In the genomic region with DNA sequence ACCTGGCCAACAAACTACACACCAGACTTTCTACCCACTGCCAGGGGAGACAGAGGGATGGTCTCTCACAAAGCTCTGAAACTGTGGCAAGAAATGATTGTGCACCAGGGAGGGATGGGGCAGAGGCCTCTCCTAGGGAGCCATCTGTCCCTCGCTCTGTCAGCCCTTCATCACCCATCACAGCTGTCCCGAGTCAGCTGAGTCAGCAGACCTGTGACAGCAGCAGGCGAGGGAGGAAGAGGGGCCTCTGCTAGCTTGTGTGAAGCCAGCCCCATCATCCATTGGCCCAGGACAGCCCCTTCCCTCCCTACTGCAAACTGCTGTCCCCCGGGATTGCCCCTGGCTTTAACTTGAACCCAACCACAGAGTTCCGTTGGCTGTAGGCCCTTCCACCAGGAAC, we compare ENCODE assay signal across 26 cellular contexts. TPM values are rescaled to one million over a fixed set of nuclear protein-coding genes. Genes with fewer than 3 reads are reported as not detected.
A peak's percentile ranks its signal among the peaks of the same experiment; 100 is the strongest.
DNase-seq lines count a peak whose midpoint lies in the region; ATAC-seq, FAIRE-seq and TF ChIP-seq lines count a peak whose summit lies in the region.
"Had no signal": no experiment of that assay in that cellular context is flagged by ENCODE, and none has a peak within 500 bp of the region (broad histone marks: within the 10 kb centered on the region; RNA-seq: fewer than 3 reads in every experiment).

No MANE protein-coding gene starts in this region.

- no TSS peak for BruUV-seq in K562 (replicated peaks; lab: Mats Ljungman, UMichigan)

- H2BK12ac ChIP-seq in neuronal stem cell (ENCODE audit: low read length), result no peak overlapping the region

- no peak overlapping the region for H3K23ac ChIP-seq in neuronal stem cell (ENCODE audit: low read depth, low read length, poor library complexity)

- CTCF ChIA-PET in K562 (lab: Yijun Ruan, JAX; ENCODE audit: low intra/inter-chr PET ratio), result interaction anchor here (0.8 kb wide), 1 partner anchor 129 kb away, joined by 6 read pairs; no protein-coding TSS in a partner anchor
- CTCF ChIA-PET in CD8-positive, alpha-beta T cell (lab: Charles Lee), result interaction anchor here (1.1 to 14.6 kb wide), 3 partner anchors 31 to 129 kb away, joined by 3 to 355 read pairs (median 4); no protein-coding TSS in a partner anchor

- intact Hi-C loops in K562 (cut with micrococcal nuclease), result loop anchor here (5.0 kb wide), 1 partner anchor 179 kb away; a partner anchor contains a TSS
- intact Hi-C loops in CD8-positive, alpha-beta T cell (cut with DNase I, micrococcal nuclease), result no loop called here

- H3K79me1 ChIP-seq in neuronal stem cell (ENCODE audit: low read depth, low read length), result no peaks in the 10 kb centered on the region

- peaks cover 19% of the 10 kb centered on the region for H3K4me1 Mint-ChIP-seq in CD8-positive, alpha-beta T cell (ENCODE audit: low read depth)
- peaks cover 31% of the 10 kb centered on the region for H3K4me1 Mint-ChIP-seq in HFFc6 (ENCODE audit: low read depth)

- POLR2A ChIA-PET in K562 (lab: Yijun Ruan, JAX), result interaction anchor here (1.0 to 63.9 kb wide), 2 partner anchors 18 to 122 kb away, joined by 3 to 1576 read pairs; a partner anchor contains a TSS
- POLR2A ChIA-PET in CD8-positive, alpha-beta T cell (lab: Charles Lee), result interaction anchor here (0.8 kb wide), 1 partner anchor 116 kb away, joined by 4 read pairs; a partner anchor contains a TSS

- H3K4me1 ChIP-seq in K562 (replicated peaks in 1 of 2; ENCODE audit: control insufficient read depth in 2 of 2, insufficient read depth in 2 of 2, low read length in 2 of 2), result peaks cover 56 to 57% of the 10 kb centered on the region in 2 experiments
- peaks cover 10 to 18% of the 10 kb centered on the region in 2 donors for H3K4me1 ChIP-seq in neuronal stem cell (ENCODE audit: control insufficient read depth in 2 of 2, insufficient read depth in 1 of 2, low read depth in 1 of 2, low read length in 2 of 2)
- H3K4me1 ChIP-seq in CD8-positive, alpha-beta T cell (ENCODE audit: insufficient read depth, low read length), result peaks cover 22% of the 10 kb centered on the region

- H3K9me3 Mint-ChIP-seq in CD8-positive, alpha-beta T cell, result no peaks in the 10 kb centered on the region
- no peaks in the 10 kb centered on the region for H3K9me3 Mint-ChIP-seq in HFFc6
- H3K9me3 Mint-ChIP-seq: activated CD4-positive, alpha-beta memory T cell treated with anti-CD3 and anti-CD28 coated beads for 36 hours; activated naive CD8-positive, alpha-beta T cell treated with anti-CD3 and anti-CD28 coated beads for 36 hours had no signal

- ATAC-seq in K562, result no peak
- ATAC-seq in CD8-positive, alpha-beta T cell, result no peak
- ATAC-seq in GM21360 (IDR thresholded peaks at IDR 0.05; ENCODE audit: unreplicated experiment), result no peak
- ATAC-seq: lower lobe of right lung, mucosa of descending colon had no signal

- peak; percentile 90 for DNase-seq in DMS 273 (lab: John Stamatoyannopoulos, UW; ENCODE audit: unreplicated experiment)
- peak; percentile 49 for DNase-seq in NCI-H2171 (lab: John Stamatoyannopoulos, UW)
- peak in 1 of 4 experiments; percentile 72 for DNase-seq in K562 (ENCODE audit: extremely low read depth in 1 of 4, low spot score in 3 of 4)
- DNase-seq in neuronal stem cell (ENCODE audit: low spot score), result no peak
- no peak for DNase-seq in CD8-positive, alpha-beta T cell
- DNase-seq in cerebellum (ENCODE audit: low spot score), result no peak
- DNase-seq in HFFc6, result no peak
- DNase-seq: ACHN; activated CD4-positive, alpha-beta memory T cell treated with anti-CD3 and anti-CD28 coated beads for 36 hours; activated CD4-positive, CD25-positive, alpha-beta regulatory T cell; activated naive CD8-positive, alpha-beta T cell treated with anti-CD3 and anti-CD28 coated beads for 36 hours; C1 segment of cervical spinal cord; central memory CD4-positive, alpha-beta T cell; kidney; lower lobe of right lung; mucosa of descending colon; NCI-H1436; NCI-H69; small intestine; stimulated activated CD4-positive, alpha-beta T cell treated with anti-CD3 and anti-CD28 coated beads, Interleukin-1b, Interleukin-23, amount 100 ng/mL, for 48 hours; T-helper 9 cell had no signal

- in situ Hi-C loops in K562 (cut with MboI), result no loop called here

- H2BK15ac ChIP-seq in neuronal stem cell (ENCODE audit: low read length), result no peak overlapping the region

- H3K9ac ChIP-seq in K562 (ENCODE audit: insufficient read depth in 1 of 2, low read depth in 2 of 2, low read length in 2 of 2) (peak overlapping the region; percentile 23 to 65; a peak in 3 of 4 replicates), neuronal stem cell (ENCODE audit: low read depth, low read length, poor library complexity) (peak overlapping the region; percentile 34)

- H3K9me3 ChIP-seq in K562 (replicated peaks; ENCODE audit: control insufficient read depth, insufficient read depth, low read depth, low read length), result no peaks in the 10 kb centered on the region
- no peaks in the 10 kb centered on the region for H3K9me3 ChIP-seq in neuronal stem cell (replicated peaks in 1 of 2; ENCODE audit: control insufficient read depth in 2 of 2, insufficient read depth in 1 of 2, low read depth in 1 of 2, low read length in 2 of 2)
- no peaks in the 10 kb centered on the region for H3K9me3 ChIP-seq in CD8-positive, alpha-beta T cell (ENCODE audit: low read length)
- H3K9me3 ChIP-seq: ascending aorta, lower lobe of right lung, mucosa of descending colon had no signal

- peak overlapping the region; percentile 53 for H2AK5ac ChIP-seq in neuronal stem cell (ENCODE audit: low read depth, low read length)

- H3K4ac ChIP-seq in neuronal stem cell (ENCODE audit: low read length), result no peak overlapping the region

- peak overlapping the region; percentile 41 for H3K18ac ChIP-seq in neuronal stem cell (ENCODE audit: low read length)

- H3K14ac ChIP-seq in neuronal stem cell (ENCODE audit: low read length), result no peak overlapping the region

- H2BK120ac ChIP-seq in neuronal stem cell (ENCODE audit: low read depth, low read length), result no peak overlapping the region

- H3K27me3 Mint-ChIP-seq in CD8-positive, alpha-beta T cell (ENCODE audit: low read depth), result no peaks in the 10 kb centered on the region
- 0 out of 2 replicates have a peak, but pooled peaks cover 2% of the 10 kb centered on the region for H3K27me3 Mint-ChIP-seq in HFFc6 (ENCODE audit: insufficient read depth)
- H3K27me3 Mint-ChIP-seq: activated CD4-positive, alpha-beta memory T cell treated with anti-CD3 and anti-CD28 coated beads for 36 hours; activated naive CD8-positive, alpha-beta T cell treated with anti-CD3 and anti-CD28 coated beads for 36 hours had no signal

- no peaks in the 10 kb centered on the region for H3K9me1 ChIP-seq in K562 (ENCODE audit: control insufficient read depth, insufficient read depth, low read length)

- no peaks in the 10 kb centered on the region for H3K27me3 ChIP-seq in K562 (ENCODE audit: control insufficient read depth in 2 of 2, insufficient read depth in 2 of 2, low read length in 2 of 2)
- H3K27me3 ChIP-seq in neuronal stem cell (ENCODE audit: control insufficient read depth in 3 of 3, insufficient read depth in 3 of 3, low read depth in 1 of 3, low read length in 3 of 3), result peaks cover 0 to 8% (median 0%) of the 10 kb centered on the region in 3 experiments
- no peaks in the 10 kb centered on the region for H3K27me3 ChIP-seq in CD8-positive, alpha-beta T cell (ENCODE audit: insufficient read depth, low read length)
- H3K27me3 ChIP-seq: ascending aorta had no signal

- H2AFZ ChIP-seq in K562 (ENCODE audit: low read depth, low read length) (peak overlapping the region; percentile 44), neuronal stem cell (ENCODE audit: low read length) (peak overlapping the region; percentile 24)

- no peak for TF ChIP-seq EP300 in K562 (IDR thresholded peaks at IDR 0.05; ENCODE audit: low read length)

- H3K4me3 Mint-ChIP-seq in CD8-positive, alpha-beta T cell, result no peak overlapping the region
- H3K4me3 Mint-ChIP-seq in HFFc6, result no peak overlapping the region
- H3K4me3 Mint-ChIP-seq: activated CD4-positive, alpha-beta memory T cell treated with anti-CD3 and anti-CD28 coated beads for 36 hours; activated naive CD8-positive, alpha-beta T cell treated with anti-CD3 and anti-CD28 coated beads for 36 hours had no signal

- no peak overlapping the region for H3K27ac Mint-ChIP-seq in CD8-positive, alpha-beta T cell
- no peak overlapping the region for H3K27ac Mint-ChIP-seq in HFFc6
- H3K27ac Mint-ChIP-seq: activated CD4-positive, alpha-beta memory T cell treated with anti-CD3 and anti-CD28 coated beads for 36 hours; activated naive CD8-positive, alpha-beta T cell treated with anti-CD3 and anti-CD28 coated beads for 36 hours had no signal

- peaks cover 18% of the 10 kb centered on the region; the same call in 2 of the 3 replicates for H3K79me2 ChIP-seq in K562 (ENCODE audit: control insufficient read depth, insufficient read depth, low read length)

- H4K20me1 ChIP-seq in K562 (replicated peaks; ENCODE audit: control insufficient read depth, insufficient read depth, low read length), result no peaks in the 10 kb centered on the region

- no peak overlapping the region for H2BK5ac ChIP-seq in neuronal stem cell (ENCODE audit: low read length)

- FAIRE-seq in K562 (lab: Jason Lieb, UNC), result peak; percentile 26
- FAIRE-seq: GM12892, GM19239, kidney, small intestine had no signal

- H3K36me3 ChIP-seq in K562 (ENCODE audit: control insufficient read depth, insufficient read depth, low read length) (no peaks in the 10 kb centered on the region), neuronal stem cell (replicated peaks in 1 of 2; ENCODE audit: control insufficient read depth in 2 of 2, insufficient read depth in 2 of 2, low read length in 2 of 2) (no peaks in the 10 kb centered on the region)
- no peaks in the 10 kb centered on the region for H3K36me3 ChIP-seq in CD8-positive, alpha-beta T cell (ENCODE audit: insufficient read depth, low read length)
- H3K36me3 ChIP-seq: ascending aorta, lower lobe of right lung had no signal

- TF ChIP-seq RAD21 in K562 (CRISPR knock-in tag; conservative IDR thresholded peaks at IDR 0.05 in 1 of 2, IDR thresholded peaks at IDR 0.05 in 1 of 2), result no peak; a peak in 1 of 4 replicates

- H3K4me2 ChIP-seq in K562 (ENCODE audit: insufficient read depth, low read length) (no peak overlapping the region), neuronal stem cell (ENCODE audit: insufficient read depth, low read length, poor library complexity, severe bottlenecking) (no peak overlapping the region)

- H3K4me3 ChIP-seq in K562 (no peak overlapping the region), neuronal stem cell (ENCODE audit: low read length in 2 of 2) (no peak overlapping the region)
- no peak overlapping the region for H3K4me3 ChIP-seq in CD8-positive, alpha-beta T cell (ENCODE audit: low read depth, low read length)
- H3K4me3 ChIP-seq: ascending aorta, lower lobe of right lung, mucosa of descending colon had no signal

- no peak overlapping the region for H4K91ac ChIP-seq in neuronal stem cell (ENCODE audit: low read depth, low read length, poor library complexity)

- TF ChIP-seq POLR2A in K562 (conservative IDR thresholded peaks at IDR 0.05), result no peak

- H4K8ac ChIP-seq in neuronal stem cell (ENCODE audit: low read depth, low read length), result no peak overlapping the region

- no peak for TF ChIP-seq CTCF in K562 (IDR thresholded peaks at IDR 0.05 in 2 of 3, conservative IDR thresholded peaks at IDR 0.05 in 1 of 3; ENCODE audit: insufficient read depth in 2 of 3, low read depth in 1 of 3, low read length in 3 of 3)
- no peak for TF ChIP-seq CTCF in CD8-positive, alpha-beta T cell (IDR thresholded peaks at IDR 0.05)
- TF ChIP-seq CTCF in HFFc6 (IDR thresholded peaks at IDR 0.05), result no peak

- no peak overlapping the region for H3K27ac ChIP-seq in K562 (ENCODE audit: extremely low read depth, low read depth, low read length)
- H3K27ac ChIP-seq in neuronal stem cell (replicated peaks; ENCODE audit: low read length), result no peak overlapping the region
- no peak overlapping the region for H3K27ac ChIP-seq in CD8-positive, alpha-beta T cell (ENCODE audit: low read depth, low read length)
- H3K27ac ChIP-seq: ascending aorta, lower lobe of right lung had no signal

- H3K36me3 Mint-ChIP-seq in CD8-positive, alpha-beta T cell, result no peaks in the 10 kb centered on the region
- H3K36me3 Mint-ChIP-seq in HFFc6 (ENCODE audit: low read depth), result no peaks in the 10 kb centered on the region
- H3K36me3 Mint-ChIP-seq: activated CD4-positive, alpha-beta memory T cell treated with anti-CD3 and anti-CD28 coated beads for 36 hours; activated naive CD8-positive, alpha-beta T cell treated with anti-CD3 and anti-CD28 coated beads for 36 hours had no signal

- 23% methylated on average over 5 of the region's 5 CpGs for WGBS in K562 (ENCODE audit: insufficient coverage, low coverage, missing lambda C conversion rate)
- WGBS in neuronal stem cell (ENCODE audit: extremely low coverage in 2 of 2, insufficient read length in 2 of 2, insufficient replicate concordance in 1 of 2), 2 donors, result no CpG with 5 or more reads among the region's 5 CpGs

RNA-seq across cellular contexts. Expression of a gene that starts 5.0 kb away (rescaled TPM):
- 0.32 and 1.1 TPM in 2 replicates for total RNA-seq in K562 (2011; cell fraction: chromatin; rRNA removed; ENCODE audit: low replicate concordance)
- total RNA-seq in K562 (2011; cell fraction: nucleolus; rRNA removed), result 1.7 and 1.8 TPM in 2 replicates
- total RNA-seq in K562 (2011; cell fraction: nucleoplasm; rRNA removed), result 0.73 TPM in 1 of 2 replicates, not detected in the other
- 0.20 TPM in 1 of 2 replicates, not detected in the other for total RNA-seq in K562 (2014; rRNA removed)
- 0.76 TPM in 1 of 2 replicates, not detected in the other for total RNA-seq in K562 (2014; rRNA removed; fragmentation: Illumina TruSeq; extraction: Trizol)
- 0.14 TPM in 1 of 2 replicates, not detected in the other for total RNA-seq in K562 (2015; rRNA removed; fragmentation: Illumina TruSeq; extraction: Trizol)
- 0.33 and 0.36 TPM in 2 replicates for total RNA-seq in K562 (2021)
- polyA plus RNA-seq in K562 (2011; rRNA removed), result 0.34 and 0.46 TPM in 2 replicates
- 0.76 TPM in 1 of 2 replicates, not detected in the other for polyA plus RNA-seq in K562 (2011; cell fraction: cytosol; rRNA removed)
- polyA plus RNA-seq in K562 (2011; cell fraction: nucleus; rRNA removed), result 1.1 TPM in 2 replicates
- polyA plus RNA-seq in K562 (2012), result 0.55 and 1.0 TPM in 2 replicates
- polyA plus RNA-seq in K562 (2014; fragmentation: Illumina TruSeq; extraction: Trizol), result not detected in 2 replicates
- polyA plus RNA-seq in K562 (2014; fragmentation: Nextera tagmentation; extraction: Ambion mirVana), result under 1 TPM; 0.07 to 0.21 TPM
- polyA plus RNA-seq in K562 (2014; rRNA removed), result 0.41 and 1.2 TPM in 2 replicates
- 0.53 TPM in 1 of 2 replicates, not detected in the other for polyA minus RNA-seq in K562 (2011; rRNA and poly(A)+ RNA removed)
- polyA minus RNA-seq in K562 (2011; cell fraction: cytosol; rRNA and poly(A)+ RNA removed), result not detected in 2 replicates
- 0.33 and 1.1 TPM in 2 replicates for polyA minus RNA-seq in K562 (2011; cell fraction: nucleus; rRNA and poly(A)+ RNA removed)
- 0.15 TPM for polyA plus RNA-seq in neuronal stem cell (2013, experiment 1 of 2)
- 0.15 TPM for polyA plus RNA-seq in neuronal stem cell (2013, experiment 2 of 2)
- total RNA-seq in CD8-positive, alpha-beta T cell, result under 1 TPM; 0.33 to 0.44 TPM
- total RNA-seq in cerebellum, result 0.54 TPM
- total RNA-seq in HFFc6 (2021; fragmentation: NEBNext Ultra II Directional; extraction: Animal tissue kit (Norgen Biotek cat#: 25700)), result under 1 TPM in 3 of 6 experiments, not detected in 3; 0.25 to 0.52 (median 0.37) TPM
- total RNA-seq: ascending aorta, urinary bladder had no signal

RNA-seq across cellular contexts. Expression of a gene that starts 13.4 kb away (rescaled TPM):
- 12.5 and 27.5 TPM in 2 replicates for total RNA-seq in K562 (2011; cell fraction: chromatin; rRNA removed; ENCODE audit: low replicate concordance)
- 22.3 and 22.9 TPM in 2 replicates for total RNA-seq in K562 (2011; cell fraction: nucleolus; rRNA removed)
- total RNA-seq in K562 (2011; cell fraction: nucleoplasm; rRNA removed), result 12.0 and 16.9 TPM in 2 replicates
- total RNA-seq in K562 (2014; rRNA removed) (59.5 and 80.5 TPM in 2 replicates), K562 (2014; rRNA removed; fragmentation: Illumina TruSeq; extraction: Trizol) (18.9 and 25.3 TPM in 2 replicates), K562 (2015; rRNA removed; fragmentation: Illumina TruSeq; extraction: Trizol) (82.9 and 85.5 TPM in 2 replicates), K562 (2021) (56.0 and 59.5 TPM in 2 replicates), cerebellum (6.3 TPM)
- polyA plus RNA-seq in K562 (2011; rRNA removed) (64.7 and 70.7 TPM in 2 replicates), K562 (2014; fragmentation: Illumina TruSeq; extraction: Trizol) (39.4 and 48.0 TPM in 2 replicates), K562 (2014; fragmentation: Nextera tagmentation; extraction: Ambion mirVana) (10 to 100 TPM; 10.6 to 21.7 TPM), K562 (2014; rRNA removed) (83.4 and 90.4 TPM in 2 replicates)
- polyA plus RNA-seq in K562 (2011; cell fraction: cytosol; rRNA removed), result 65.8 and 109 TPM in 2 replicates
- 41.7 and 43.1 TPM in 2 replicates for polyA plus RNA-seq in K562 (2011; cell fraction: nucleus; rRNA removed)
- polyA plus RNA-seq in K562 (2012), result 96.2 and 154 TPM in 2 replicates
- polyA minus RNA-seq in K562 (2011; rRNA and poly(A)+ RNA removed), result 14.5 and 26.8 TPM in 2 replicates
- 16.9 and 25.1 TPM in 2 replicates for polyA minus RNA-seq in K562 (2011; cell fraction: cytosol; rRNA and poly(A)+ RNA removed)
- 11.3 and 15.8 TPM in 2 replicates for polyA minus RNA-seq in K562 (2011; cell fraction: nucleus; rRNA and poly(A)+ RNA removed)
- polyA plus RNA-seq in neuronal stem cell (2013, experiment 1 of 2), result 41.7 TPM
- polyA plus RNA-seq in neuronal stem cell (2013, experiment 2 of 2), result 42.5 TPM
- 1 to 10 TPM; 2.4 to 3.6 TPM for total RNA-seq in CD8-positive, alpha-beta T cell
- total RNA-seq in HFFc6 (2021; fragmentation: NEBNext Ultra II Directional; extraction: Animal tissue kit (Norgen Biotek cat#: 25700)), result 10 to 100 TPM; 10.7 to 49.6 (median 13.6) TPM

Comparison
In these comparisons a context has a peak if more than half of its experiments do, and no peak if none do; other contexts are left out.
1. DNase-seq: peak in DMS 273 (single experiment) and NCI-H2171 (single experiment); none in neuronal stem cell (single experiment), CD8-positive, alpha-beta T cell (0 of 7), cerebellum (single experiment) and HFFc6 (single experiment).